8 cellular contexts compared by ENCODE assay signal in the genomic region with DNA sequence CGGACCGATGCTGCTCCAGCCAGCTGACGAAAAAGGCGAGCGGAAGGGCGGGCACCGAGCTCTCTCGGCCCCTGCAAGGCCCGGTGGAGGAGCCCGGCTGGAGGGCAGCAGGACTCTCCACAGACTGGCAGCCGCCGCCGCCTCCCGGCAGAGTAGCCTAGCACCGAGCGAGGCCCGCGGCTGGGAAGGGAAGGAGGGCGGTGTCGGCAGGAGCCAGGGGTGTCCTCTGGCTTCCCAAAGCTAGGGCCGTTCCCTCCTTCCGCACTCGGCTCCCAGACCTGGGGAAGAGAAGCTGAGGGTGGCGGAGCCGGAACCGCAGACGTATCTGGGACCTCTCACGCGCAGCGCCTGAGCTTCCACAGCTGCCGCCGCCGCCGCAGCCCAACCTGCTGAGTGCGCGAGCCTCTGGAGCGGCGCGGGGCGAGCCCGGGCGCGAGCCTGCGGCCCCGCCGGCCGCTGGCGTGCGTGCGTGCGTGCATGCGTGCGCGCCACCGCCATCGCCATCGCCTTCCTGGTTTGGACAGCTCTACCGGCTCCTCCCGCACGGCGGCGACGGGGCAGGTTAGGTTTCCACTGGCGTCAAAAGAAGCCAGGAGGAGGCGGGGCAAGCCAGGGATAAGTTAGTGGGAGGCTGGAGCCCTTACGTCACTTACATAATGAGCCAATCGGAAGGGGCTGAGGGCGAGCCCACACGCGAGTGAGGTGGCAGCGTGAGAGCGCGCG. TPM values are rescaled to one million over a fixed set of nuclear protein-coding genes. Genes with fewer than 3 reads are reported as not detected.
DNase-seq lines count a peak whose midpoint lies in the region; ATAC-seq, FAIRE-seq and TF ChIP-seq lines count a peak whose summit lies in the region.

RAB6A (minus strand) TSS at position 395 of the 723 bp plus-strand sequence. CDS start 439 bp downstream, outside the sequence.

- H3K9me3 ChIP-seq in H1 (ENCODE audit: insufficient read depth in 2 of 2, low read depth in 1 of 2, low read length in 1 of 2): no peaks in the 10 kb centered on the region
- H3K9me3 ChIP-seq in mesenchymal stem cell (ENCODE audit: control insufficient read depth, low read length): no peaks in the 10 kb centered on the region

- no peak within 1 kb of the TSS for H2BK15ac ChIP-seq in H1 (ENCODE audit: low read length)
- H2BK15ac ChIP-seq in mesenchymal stem cell (ENCODE audit: low read depth, poor library complexity, severe bottlenecking): peak within 1 kb of the TSS; percentile 68

- peak within 1 kb of the TSS; percentile 92 to 95 (median 94) for H3K4me3 ChIP-seq in H1 (ENCODE audit: extremely low read depth in 1 of 4, insufficient read depth in 2 of 4, low read depth in 3 of 4, low read length in 4 of 4)
- H3K4me3 ChIP-seq in mesenchymal stem cell (ENCODE audit: insufficient read depth in 1 of 2, low read depth in 1 of 2, low read length in 2 of 2): peak within 1 kb of the TSS; percentile 92 to 99

- peak within 1 kb of the TSS; percentile 78 for H3K27ac Mint-ChIP-seq in Calu3 (ENCODE audit: unreplicated experiment)

- no peaks in the 10 kb centered on the region for H3K9me3 Mint-ChIP-seq in Calu3 (ENCODE audit: low read depth, unreplicated experiment)

- H4K91ac ChIP-seq in H1 (replicated peaks; ENCODE audit: insufficient read length, low read length) (peak within 1 kb of the TSS; percentile 83), mesenchymal stem cell (ENCODE audit: low read length) (peak within 1 kb of the TSS; percentile 89)

- H3K4me2 ChIP-seq in H1 (ENCODE audit: insufficient read depth in 1 of 2, low read depth in 2 of 2, low read length in 2 of 2) (peak within 1 kb of the TSS; percentile 61 to 82), mesenchymal stem cell (ENCODE audit: low read length, poor library complexity, severe bottlenecking) (peak within 1 kb of the TSS; percentile 86)

- no peaks in the 10 kb centered on the region for H4K20me1 ChIP-seq in H1 (replicated peaks in 1 of 2; ENCODE audit: control insufficient read depth in 1 of 2, insufficient read depth in 2 of 2, low read length in 2 of 2)

- H3K18ac ChIP-seq in H1 (ENCODE audit: extremely low read depth, low read length): peak within 1 kb of the TSS; percentile 93
- H3K18ac ChIP-seq in mesenchymal stem cell (ENCODE audit: low read depth in 1 of 2, low read length in 2 of 2): peak within 1 kb of the TSS; percentile 98 to 99

- intact Hi-C loops in Calu3 (cut with micrococcal nuclease; ENCODE audit: unreplicated experiment): loop anchor here (2.0 kb wide), 1 partner anchor 18 kb away; no protein-coding TSS in a partner anchor

- H3K23ac ChIP-seq in H1 (ENCODE audit: insufficient read length) (no peak within 1 kb of the TSS), mesenchymal stem cell (ENCODE audit: low read length in 2 of 2) (peak within 1 kb of the TSS; percentile 81 to 98)

- peaks cover 4 to 46% of the 10 kb centered on the region in 2 experiments; a peak in 3 of 4 replicates for H3K79me2 ChIP-seq in H1 (ENCODE audit: control insufficient read depth in 1 of 2, insufficient read depth in 2 of 2, low read length in 2 of 2)

- H4K8ac ChIP-seq in H1 (ENCODE audit: extremely low read depth, insufficient read depth, low read length) (peak within 1 kb of the TSS; percentile 91; the same call in 1 of the 2 replicates), mesenchymal stem cell (ENCODE audit: low read length) (peak within 1 kb of the TSS; percentile 92)

- peak within 1 kb of the TSS; percentile 85; the same call in 1 of the 2 replicates for H2AFZ ChIP-seq in H1 (ENCODE audit: low read length)
- peak within 1 kb of the TSS; percentile 84 for H2AFZ ChIP-seq in mesenchymal stem cell (ENCODE audit: low read depth, low read length)

- H2BK120ac ChIP-seq in H1 (replicated peaks; ENCODE audit: low read depth, low read length): peak within 1 kb of the TSS; percentile 25
- H2BK120ac ChIP-seq in mesenchymal stem cell (ENCODE audit: low read depth, low read length): peak within 1 kb of the TSS; percentile 89

- no peaks in the 10 kb centered on the region for H3K27me3 ChIP-seq in H1 (replicated peaks in 1 of 4; ENCODE audit: control insufficient read depth in 3 of 4, extremely low read depth in 1 of 4, insufficient read depth in 3 of 4, low read length in 3 of 4)
- no peaks in the 10 kb centered on the region for H3K27me3 ChIP-seq in mesenchymal stem cell (ENCODE audit: control insufficient read depth in 1 of 2, insufficient read depth in 1 of 2, low read length in 2 of 2)

- no peak; a peak in 1 of 3 replicates for TF ChIP-seq EP300 in H1 (IDR thresholded peaks at IDR 0.05; ENCODE audit: borderline replicate concordance in 1 of 2, low read depth in 2 of 2, low read length in 2 of 2)

- peak; percentile 99 for DNase-seq in Calu3
- DNase-seq in HUDEP-2 (lab: John Stamatoyannopoulos, UW; ENCODE audit: unreplicated experiment in 76 of 76): peak; percentile 21 to 99 (median 99)
- DNase-seq in NOMO-1 treated with dmso at 0.1 percent for 144 hours (lab: John Stamatoyannopoulos, UW; ENCODE audit: unreplicated experiment): peak; percentile 98
- peak; percentile 92 to 99 (median 94) for DNase-seq in activated CD8-positive, alpha-beta memory T cell treated with anti-CD3 and anti-CD28 coated beads for 48 hours (ENCODE audit: low read depth in 2 of 3, low spot score in 2 of 3)
- DNase-seq in H1 (ENCODE audit: low read depth in 1 of 2, low spot score in 2 of 2): peak; percentile 100
- peak; percentile 100 for DNase-seq in mesenchymal stem cell
- DNase-seq in stimulated activated CD8-positive, alpha-beta memory T cell treated with anti-CD3 and anti-CD28 coated beads, Interleukin-12 subunit alpha, Interleukin-12 subunit beta, amount 100 ng/mL, for 4 hours (ENCODE audit: low read depth): peak; percentile 99

- H4K5ac ChIP-seq in H1 (ENCODE audit: insufficient read length, low read depth, low read length): peak within 1 kb of the TSS; percentile 93

- peaks cover 32% of the 10 kb centered on the region for H3K36me3 Mint-ChIP-seq in Calu3 (ENCODE audit: insufficient read depth, unreplicated experiment)

- FAIRE-seq in H1 (lab: Jason Lieb, UNC): peak; percentile 95

- TF ChIP-seq CTCF in Calu3 (IDR thresholded peaks at IDR 0.05; ENCODE audit: unreplicated experiment): no peak
- peak; percentile 49 to 57 (median 54) for TF ChIP-seq CTCF in H1 (IDR thresholded peaks at IDR 0.05; ENCODE audit: control extremely low read depth in 1 of 3, insufficient read depth in 1 of 3, low read depth in 1 of 3, low read length in 3 of 3)

- peak within 1 kb of the TSS; percentile 77 for H2BK5ac ChIP-seq in H1 (ENCODE audit: low read depth, low read length)
- H2BK5ac ChIP-seq in mesenchymal stem cell (ENCODE audit: low read depth, low read length, poor library complexity, severe bottlenecking): peak within 1 kb of the TSS; percentile 4

- no peak within 1 kb of the TSS for H2BK20ac ChIP-seq in H1 (ENCODE audit: low read length)

- 1% methylated on average over 54 of the region's 74 CpGs; no CpG with 5 or more reads in 1 of the 2 experiments for WGBS in H1 (ENCODE audit: extremely low coverage in 1 of 2, insufficient coverage in 1 of 2, insufficient read length in 1 of 2, insufficient replicate concordance in 2 of 2, low coverage in 1 of 2, low lambda C conversion rate in 2 of 2, missing lambda C conversion rate in 1 of 2), 2 experiments
- WGBS in mesenchymal stem cell: under 1% methylated on average over 68 of the region's 74 CpGs

- CTCF ChIA-PET in Calu3 (lab: Charles Lee): interaction anchor here (0.6 to 2.8 kb wide), 7 partner anchors 10 to 170 kb away, joined by 3 to 26 read pairs (median 3); no protein-coding TSS in a partner anchor
- CTCF ChIA-PET in H1 (lab: Charles Lee; ENCODE audit: partially characterized antibody): interaction anchor here (0.6 to 3.6 kb wide), 12 partner anchors 8 to 1163 kb away, joined by 3 to 25 read pairs (median 4); no protein-coding TSS in a partner anchor

- H3K4ac ChIP-seq in H1 (replicated peaks; ENCODE audit: insufficient read length, low read depth, low read length) (peak within 1 kb of the TSS; percentile 92), mesenchymal stem cell (ENCODE audit: low read depth in 1 of 2, low read length in 2 of 2) (peak within 1 kb of the TSS; percentile 88 to 100)

- no peaks in the 10 kb centered on the region for H3K4me1 Mint-ChIP-seq in Calu3 (ENCODE audit: low read depth, unreplicated experiment)

- ATAC-seq in GM21381 (IDR thresholded peaks at IDR 0.05; ENCODE audit: unreplicated experiment): peak; percentile 96

- H3K14ac ChIP-seq in H1 (ENCODE audit: insufficient read length) (peak within 1 kb of the TSS; percentile 43), mesenchymal stem cell (ENCODE audit: low read length in 2 of 2) (peak within 1 kb of the TSS; percentile 93 to 100)

- H3K4me1 ChIP-seq in H1 (replicated peaks in 1 of 4; ENCODE audit: control insufficient read depth in 3 of 4, insufficient read depth in 4 of 4, low read length in 3 of 4): peaks cover 0 to 4% (median 0%) of the 10 kb centered on the region in 4 experiments; a peak in 1 of 7 replicates
- peaks cover 4% of the 10 kb centered on the region for H3K4me1 ChIP-seq in mesenchymal stem cell (ENCODE audit: control insufficient read depth, insufficient read depth, low read depth, low read length)

- H3K56ac ChIP-seq in H1 (replicated peaks; ENCODE audit: insufficient read length, low read depth, low read length): peak within 1 kb of the TSS; percentile 65

- peaks cover 3% of the 10 kb centered on the region for H3K23me2 ChIP-seq in H1 (ENCODE audit: low read depth, low read length)

- peak; percentile 43 to 51; a peak in 3 of 4 replicates for TF ChIP-seq RAD21 in H1 (IDR thresholded peaks at IDR 0.05 in 1 of 2, conservative IDR thresholded peaks at IDR 0.05 in 1 of 2; ENCODE audit: low read depth in 2 of 2, low read length in 2 of 2)

- H3K27ac ChIP-seq in H1 (ENCODE audit: low read depth, low read length): peak within 1 kb of the TSS; percentile 82; the same call in 1 of the 2 replicates
- H3K27ac ChIP-seq in mesenchymal stem cell (ENCODE audit: low read length, poor library complexity, severe bottlenecking): peak within 1 kb of the TSS; percentile 96

- no peaks in the 10 kb centered on the region for H3K27me3 Mint-ChIP-seq in Calu3 (ENCODE audit: unreplicated experiment)

- H2BK12ac ChIP-seq in H1 (ENCODE audit: low read depth, low read length) (no peak within 1 kb of the TSS), mesenchymal stem cell (ENCODE audit: low read length in 2 of 2) (peak within 1 kb of the TSS in 1 of 2 experiments; percentile 87)

- H3K36me3 ChIP-seq in H1 (ENCODE audit: control insufficient read depth in 2 of 4, insufficient read depth in 4 of 4, low read length in 3 of 4) (no peaks in the 10 kb centered on the region), mesenchymal stem cell (ENCODE audit: control insufficient read depth in 1 of 2, insufficient read depth in 2 of 2, low read depth in 1 of 2, low read length in 2 of 2) (peaks cover 0 to 3% of the 10 kb centered on the region in 2 experiments)

- H2AK5ac ChIP-seq in H1 (ENCODE audit: low read depth, low read length): no peak within 1 kb of the TSS
- H2AK5ac ChIP-seq in mesenchymal stem cell (ENCODE audit: low read length, severe bottlenecking): peak within 1 kb of the TSS; percentile 78

- POLR2A ChIA-PET in H1 (lab: Charles Lee; ENCODE audit: partially characterized antibody): interaction anchor here (0.6 to 10.7 kb wide), 19 partner anchors 9 to 189 kb away, joined by 3 to 126 read pairs (median 4); partner anchors contain the start of gene MRPL48

- H3K79me1 ChIP-seq in H1 (ENCODE audit: low read depth, low read length) (0 out of 2 replicates have a peak, but pooled peaks cover 2% of the 10 kb centered on the region), mesenchymal stem cell (replicated peaks; ENCODE audit: low read length, poor library complexity, severe bottlenecking) (no peaks in the 10 kb centered on the region)

- peak within 1 kb of the TSS; percentile 91 for H3K4me3 Mint-ChIP-seq in Calu3 (ENCODE audit: low read depth, unreplicated experiment)

- peak within 1 kb of the TSS; percentile 73 to 95 (median 79) for H3K9ac ChIP-seq in H1 (replicated peaks in 1 of 4; ENCODE audit: extremely low read depth in 1 of 4, low read depth in 3 of 4, low read length in 3 of 4)
- H3K9ac ChIP-seq in mesenchymal stem cell (ENCODE audit: low read length): peak within 1 kb of the TSS; percentile 97

- peak; percentile 58 to 76 for TF ChIP-seq POLR2A in H1 (IDR thresholded peaks at IDR 0.05; ENCODE audit: control extremely low read depth in 1 of 2, low read depth in 2 of 2, low read length in 2 of 2)

- no TSS peak for BruUV-seq in Calu3 (replicated peaks; lab: Mats Ljungman, UMichigan)

RNA-seq across cellular contexts. Expression of gene RAB6A, which starts in this region (rescaled TPM):
- 92.3 and 99.5 TPM in 2 replicates for total RNA-seq in Calu3 (2022)
- total RNA-seq in H1 (2021; fragmentation: NEBNext Ultra II Directional; extraction: Animal tissue kit (Norgen Biotek cat#: 25700)): 88.6 and 89.3 TPM in 2 replicates
- 24.4 and 33.5 TPM in 2 replicates for polyA plus RNA-seq in H1 (2011; rRNA removed)
- polyA plus RNA-seq in H1 (2011; cell fraction: cytosol; rRNA removed): 41.1 TPM
- polyA plus RNA-seq in H1 (2011; cell fraction: nucleus; rRNA removed): 39.0 TPM
- 51.8 to 62.5 TPM (median 55.3 TPM) in 4 replicates for polyA plus RNA-seq in H1 (2012, experiment 1 of 2)
- polyA plus RNA-seq in H1 (2012, experiment 2 of 2): 11.7 TPM
- polyA plus RNA-seq in H1 (2013, experiment 1 of 2): 64.7 TPM
- 70.4 TPM for polyA plus RNA-seq in H1 (2013, experiment 2 of 2)
- 56.4 and 70.2 TPM in 2 replicates for polyA minus RNA-seq in H1 (2011; rRNA and poly(A)+ RNA removed)
- 45.1 TPM for polyA minus RNA-seq in H1 (2011; cell fraction: cytosol; rRNA and poly(A)+ RNA removed)
- polyA minus RNA-seq in H1 (2011; cell fraction: nucleus; rRNA and poly(A)+ RNA removed): 47.8 TPM
- 121 TPM for polyA plus RNA-seq in mesenchymal stem cell (2013, experiment 1 of 2)
- 123 TPM for polyA plus RNA-seq in mesenchymal stem cell (2013, experiment 2 of 2)

Comparison
In these comparisons a context has a peak if more than half of its experiments do, and no peak if none do; other contexts are left out.
1. Peak in every context shown above with its lines: DNase-seq, ATAC-seq, H3K4me3 ChIP-seq and H3K27ac ChIP-seq.